Comparison of ENCODE assay signal across 18 cellular contexts in genomic region chr2:220473611-220474010, GRCh38.
"Had no signal": no experiment of that assay in that cellular context is flagged by ENCODE, and none has a peak within 500 bp of the region (broad histone marks: within the 10 kb centered on the region; RNA-seq: fewer than 3 reads in every experiment).

No MANE protein-coding gene starts in this region.

- FAIRE-seq: bronchial epithelial cell, kidney had no signal

- DNase-seq: activated CD4-positive, alpha-beta T cell treated with anti-CD3 and anti-CD28 coated beads, Interleukin-2, amount 10 ng/mL, durations not matched to agents 7 days and 5 days; activated CD8-positive, alpha-beta memory T cell treated with anti-CD3 and anti-CD28 coated beads, Interleukin-2, amount 50 U/mL, for 48 hours; activated gamma-delta T cell; activated T-cell treated with anti-CD3 and anti-CD28 coated beads, Interleukin-2, amount 50 U/mL, for 72 hours; adrenal gland; cerebellar nuclear complex; cortex of kidney; gastrocnemius medialis; head of caudate nucleus; kidney; left lung; midbrain; stimulated activated naive B cell treated with anti-CD40 and anti-IgM and Interleukin-4, amounts not matched to agents 10 μg/mL and 1 μg/mL and 100 μg/mL, for 72 hours; T1000; thyroid gland had no signal

- ATAC-seq: activated CD4-positive, CD25-positive, alpha-beta regulatory T cell treated with anti-CD3 and anti-CD28 coated beads, Interleukin-2, amount 50 U/mL, for 24 hours; activated T-cell treated with anti-CD3 and anti-CD28 coated beads, Interleukin-2, amount 50 U/mL, for 72 hours; esophagus mucosa; gastrocnemius medialis; left lung; stimulated activated naive B cell treated with anti-CD40 and anti-IgM and Interleukin-4, amounts not matched to agents 10 μg/mL and 1 μg/mL and 100 μg/mL, for 72 hours had no signal
